Comparison of ENCODE assay signal across 11 cellular contexts in genomic region chr6:111668410-111668809, GRCh38.
DNase-seq lines count a peak whose midpoint lies in the region; ATAC-seq and TF ChIP-seq lines count a peak whose summit lies in the region.
"Had no signal": no experiment of that assay in that cellular context is flagged by ENCODE, and none has a peak within 500 bp of the region (broad histone marks: within the 10 kb centered on the region; RNA-seq: fewer than 3 reads in every experiment).

No MANE protein-coding gene starts in this region.

- H2AK9ac ChIP-seq in IMR-90 (replicated peaks; ENCODE audit: low read depth, low read length, poor library complexity), result no peak overlapping the region

- BruUV-seq in IMR-90 (replicated peaks; lab: Mats Ljungman, UMichigan), result no TSS peak

- H3K9ac ChIP-seq in IMR-90 (ENCODE audit: low read depth, low read length) (no peak overlapping the region), endodermal cell (ENCODE audit: extremely low read depth, low read length, poor library complexity, severe bottlenecking) (no peak overlapping the region)

- intact Hi-C loops in IMR-90 (cut with micrococcal nuclease), result no loop called here

- TF ChIP-seq CTCF in AG10803 (conservative IDR thresholded peaks at IDR 0.05; ENCODE audit: low read length) (peak; percentile 38), IMR-90 (conservative IDR thresholded peaks at IDR 0.05; ENCODE audit: low read depth, low read length) (0 out of 2 replicates have a peak, but pooled peaks have one; percentile 11), endodermal cell (conservative IDR thresholded peaks at IDR 0.05) (peak; percentile 72)

- H3K9me1 ChIP-seq in IMR-90 (ENCODE audit: insufficient read depth, low read length), result no peaks in the 10 kb centered on the region; the same call in 1 of the 2 replicates

- dilution Hi-C loops in IMR-90 (cut with HindIII; ENCODE audit: low sequenced_read_pairs, unreplicated experiment), result no loop called here

- H3K36me3 ChIP-seq in IMR-90 (ENCODE audit: control insufficient read depth, insufficient read depth, low read length) (peaks cover 11% of the 10 kb centered on the region), endodermal cell (ENCODE audit: control insufficient read depth, insufficient read depth, low read length) (peaks cover 8% of the 10 kb centered on the region), muscle layer of duodenum (ENCODE audit: control insufficient read depth in 1 of 2, insufficient read depth in 2 of 2, low read length in 2 of 2) (peaks cover 17 to 18% of the 10 kb centered on the region in 2 donors)

- no peak overlapping the region for H2BK15ac ChIP-seq in IMR-90 (ENCODE audit: low read depth, low read length)

- H3K36me3 Mint-ChIP-seq in endodermal cell (ENCODE audit: low read depth), result peaks cover 28% of the 10 kb centered on the region

- no peak for DNase-seq in AG10803 (ENCODE audit: low read depth)
- no peak for DNase-seq in IMR-90
- DNase-seq in endodermal cell, result peak; percentile 73
- DNase-seq in activated CD4-positive, CD25-positive, alpha-beta regulatory T cell treated with anti-CD3 and anti-CD28 coated beads, Interleukin-2, amount 50 U/mL, for 72 hours, result no peak
- no peak for DNase-seq in NCI-H82 treated with DMSO at 0.1 percent for 48 hours (lab: John Stamatoyannopoulos, UW; ENCODE audit: unreplicated experiment)
- DNase-seq: activated T-cell treated with anti-CD3 and anti-CD28 coated beads for 4 hours, NCI-H1436 treated with DMSO at 0.1 percent for 48 hours had no signal

- no peaks in the 10 kb centered on the region for H3K9me3 Mint-ChIP-seq in endodermal cell

- H2AFZ ChIP-seq in IMR-90 (replicated peaks; ENCODE audit: low read length, poor library complexity), result no peak overlapping the region

- POLR2A ChIA-PET in IMR-90 (lab: Charles Lee; ENCODE audit: unreplicated experiment), result no interaction called here

- H3K4me2 ChIP-seq in IMR-90 (ENCODE audit: low read depth, low read length), result peak overlapping the region; percentile 7; the same call in 1 of the 2 replicates

- CTCF ChIA-PET in IMR-90 (lab: Yijun Ruan, JAX), result interaction anchor here (0.7 kb wide), 1 partner anchor 119 kb away, joined by 4 read pairs; no protein-coding TSS in a partner anchor

- H3K4me1 ChIP-seq in IMR-90 (ENCODE audit: control insufficient read depth, insufficient read depth, low read length) (peaks cover 10% of the 10 kb centered on the region), endodermal cell (ENCODE audit: control insufficient read depth, insufficient read depth, low read length) (peaks cover 9% of the 10 kb centered on the region), muscle layer of duodenum (ENCODE audit: control insufficient read depth in 1 of 2, insufficient read depth in 2 of 2, low read length in 2 of 2) (peaks cover 25 to 40% of the 10 kb centered on the region in 2 donors)

- peak overlapping the region; percentile 73 for H3K27ac Mint-ChIP-seq in endodermal cell

- H2BK5ac ChIP-seq in IMR-90 (ENCODE audit: low read depth, low read length, poor library complexity, severe bottlenecking), result no peak overlapping the region

- H3K79me1 ChIP-seq in IMR-90 (ENCODE audit: low read depth in 1 of 2, low read length in 2 of 2), result no peaks in the 10 kb centered on the region

- H3K4me3 ChIP-seq in AG10803 (ENCODE audit: low read length) (no peak overlapping the region), IMR-90 (ENCODE audit: insufficient read depth, low read depth, low read length) (no peak overlapping the region), endodermal cell (ENCODE audit: low read length) (no peak overlapping the region), muscle layer of duodenum (ENCODE audit: low read depth in 1 of 2, low read length in 2 of 2) (no peak overlapping the region)

- no peak for TF ChIP-seq POLR2A in IMR-90 (IDR thresholded peaks at IDR 0.05; ENCODE audit: low read depth, low read length)

- H4K20me1 ChIP-seq in IMR-90 (ENCODE audit: insufficient read depth, low read length), result no peaks in the 10 kb centered on the region

- H3K4me3 Mint-ChIP-seq in endodermal cell, result no peak overlapping the region

- H3K27me3 ChIP-seq in IMR-90 (ENCODE audit: control insufficient read depth, insufficient read depth, low read length), result no peaks in the 10 kb centered on the region
- H3K27me3 ChIP-seq in endodermal cell (ENCODE audit: control insufficient read depth, insufficient read depth, low read length, poor library complexity, severe bottlenecking), result no peaks in the 10 kb centered on the region
- H3K27me3 ChIP-seq in muscle layer of duodenum (ENCODE audit: low read depth, low read length), result no peaks in the 10 kb centered on the region

- peak overlapping the region; percentile 34; the same call in 1 of the 2 replicates for H3K18ac ChIP-seq in IMR-90 (ENCODE audit: low read depth, low read length)

- 0 out of 2 replicates have a peak overlapping the region, but pooled peaks have one; percentile 2 for H2AK5ac ChIP-seq in IMR-90 (ENCODE audit: low read depth, low read length)

- no peak overlapping the region for H3K4ac ChIP-seq in IMR-90 (ENCODE audit: low read depth, low read length)

- WGBS in IMR-90 (ENCODE audit: extremely low coverage in 2 of 2, insufficient read length in 1 of 2), 2 experiments, result no CpG with 5 or more reads among the region's 5 CpGs
- WGBS in endodermal cell (ENCODE audit: insufficient coverage in 1 of 2, insufficient read length in 1 of 2), 2 experiments, result 89% methylated on average over 5 of the region's 5 CpGs; no CpG with 5 or more reads in 1 of the 2 experiments

- H3K27me3 Mint-ChIP-seq in endodermal cell (ENCODE audit: insufficient read depth), result no peaks in the 10 kb centered on the region

- peaks cover 35% of the 10 kb centered on the region for H3K4me1 Mint-ChIP-seq in endodermal cell

- 0 out of 2 replicates have a peak overlapping the region, but pooled peaks have one; percentile 10 for H3K14ac ChIP-seq in IMR-90 (replicated peaks; ENCODE audit: low read depth, low read length)

- ATAC-seq in IMR-90 (ENCODE audit: low read depth), result 0 out of 2 replicates have a peak, but pooled peaks have one; percentile 6
- ATAC-seq in HG03045 (IDR thresholded peaks at IDR 0.05; ENCODE audit: unreplicated experiment), result no peak
- ATAC-seq in HG03521 (IDR thresholded peaks at IDR 0.05; ENCODE audit: unreplicated experiment), result no peak

- H4K91ac ChIP-seq in IMR-90 (ENCODE audit: insufficient read depth, low read depth, low read length), result no peak overlapping the region

- no peak overlapping the region for H3K56ac ChIP-seq in IMR-90 (ENCODE audit: extremely low read depth, insufficient read depth, low read length)

- in situ Hi-C loops in IMR-90 (cut with MboI; ENCODE audit: low sequenced_read_pairs), result no loop called here

- H3K27ac ChIP-seq in IMR-90 (ENCODE audit: insufficient read depth, low read length) (peak overlapping the region; percentile 19; the same call in 1 of the 2 replicates), endodermal cell (ENCODE audit: low read depth, low read length) (peak overlapping the region; percentile 0), muscle layer of duodenum (ENCODE audit: low read length) (peak overlapping the region; percentile 7)
- H3K27ac ChIP-seq: epithelial cell of prostate had no signal

- H3K9me3 ChIP-seq in IMR-90 (ENCODE audit: control insufficient read depth, insufficient read depth, low read length) (no peaks in the 10 kb centered on the region), endodermal cell (ENCODE audit: control insufficient read depth, low read length) (no peaks in the 10 kb centered on the region), muscle layer of duodenum (ENCODE audit: control insufficient read depth in 1 of 2, low read length in 2 of 2) (no peaks in the 10 kb centered on the region)

- H4K8ac ChIP-seq in IMR-90 (ENCODE audit: low read depth in 2 of 2, low read length in 2 of 2), result no peak overlapping the region; a peak in 1 of 4 replicates

- no peak overlapping the region for H2BK120ac ChIP-seq in IMR-90 (ENCODE audit: low read depth, low read length)

- TF ChIP-seq RAD21 in IMR-90 (IDR thresholded peaks at IDR 0.05; ENCODE audit: low read length), result 0 out of 2 replicates have a peak, but pooled peaks have one; percentile 8

- H3K23ac ChIP-seq in IMR-90 (ENCODE audit: low read depth, low read length), result no peak overlapping the region

- no peak overlapping the region for H2BK20ac ChIP-seq in IMR-90 (ENCODE audit: low read depth, low read length)

- peak overlapping the region; percentile 19; the same call in 1 of the 2 replicates for H4K5ac ChIP-seq in IMR-90 (ENCODE audit: low read depth, low read length)

TF ChIP-seq in IMR-90, 13 proteins besides CTCF, POLR2A, EP300 and RAD21:
- no peak for TF ChIP-seq MAZ (IDR thresholded peaks at IDR 0.05; ENCODE audit: borderline replicate concordance, low read depth, low read length)
- no peak for TF ChIP-seq SMC3 (IDR thresholded peaks at IDR 0.05; ENCODE audit: low read depth, low read length)
- TF ChIP-seq MXI1 (IDR thresholded peaks at IDR 0.05; ENCODE audit: borderline replicate concordance, low read depth, low read length), result no peak
- no peak for TF ChIP-seq USF2 (IDR thresholded peaks at IDR 0.05; ENCODE audit: low read depth, low read length)

Comparison
In these comparisons a context has a peak if more than half of its experiments do, and no peak if none do; other contexts are left out.
1. CTCF ChIP-seq: peak in every context shown above with its lines; median percentile 72 in endodermal cell; 38 in AG10803; 11 in IMR-90.